10 cellular contexts compared by ENCODE assay signal in genomic region chr3:183295211-183295610, GRCh38. TPM values are rescaled to one million over a fixed set of nuclear protein-coding genes. Genes with fewer than 3 reads are reported as not detected.
DNase-seq lines count a peak whose midpoint lies in the region; ATAC-seq and TF ChIP-seq lines count a peak whose summit lies in the region.
"Had no signal": no experiment of that assay in that cellular context is flagged by ENCODE, and none has a peak within 500 bp of the region (broad histone marks: within the 10 kb centered on the region; RNA-seq: fewer than 3 reads in every experiment).

No MANE protein-coding gene starts in this region.

- no peak for TF ChIP-seq EP300 in upper lobe of left lung (IDR thresholded peaks at IDR 0.05)

- intact Hi-C loops in activated CD4-positive, alpha-beta T cell treated with anti-CD3 and anti-CD28 coated beads, Interleukin-2, amount 10 ng/mL, durations not matched to agents 24 days and 14 days (cut with micrococcal nuclease) = no loop called here
- intact Hi-C loops in left ventricle myocardium superior (cut with micrococcal nuclease) = no loop called here

- TF ChIP-seq CTCF in WTC11 (IDR thresholded peaks at IDR 0.05) = no peak
- TF ChIP-seq CTCF in upper lobe of left lung (IDR thresholded peaks at IDR 0.05) = no peak

- H3K9me3 Mint-ChIP-seq in activated CD4-positive, alpha-beta T cell treated with anti-CD3 and anti-CD28 coated beads, Interleukin-2, amount 10 ng/mL, durations not matched to agents 24 days and 14 days = no peaks in the 10 kb centered on the region
- peaks cover 3% of the 10 kb centered on the region; the same call in 1 of the 2 replicates for H3K9me3 Mint-ChIP-seq in WTC11
- no peaks in the 10 kb centered on the region for H3K9me3 Mint-ChIP-seq in stimulated activated naive CD8-positive, alpha-beta T cell treated with anti-CD3 and anti-CD28 coated beads, Interleukin-15, amount 100 ng/mL, for 72 hours

- no peak for TF ChIP-seq POLR2A in upper lobe of left lung (IDR thresholded peaks at IDR 0.05)

- ATAC-seq in WTC11 = no peak
- peak; percentile 82 for ATAC-seq in left ventricle myocardium superior
- ATAC-seq in upper lobe of left lung (ENCODE audit: low FRiP score in 2 of 2) = peak; percentile 32 to 51
- ATAC-seq in stimulated activated naive CD8-positive, alpha-beta T cell treated with anti-CD3 and anti-CD28 coated beads, Interleukin-15, amount 100 ng/mL, for 72 hours = no peak

- no peaks in the 10 kb centered on the region for H3K27me3 ChIP-seq in upper lobe of left lung
- H3K27me3 ChIP-seq: SJCRH30 had no signal

- WGBS in upper lobe of left lung, 2 donors = 25 to 30% methylated on average over 3 of the region's 3 CpGs

- POLR2A ChIA-PET in WTC11 (lab: Charles Lee) = no interaction called here

- peak overlapping the region; percentile 24 for H3K27ac Mint-ChIP-seq in activated CD4-positive, alpha-beta T cell treated with anti-CD3 and anti-CD28 coated beads, Interleukin-2, amount 10 ng/mL, durations not matched to agents 24 days and 14 days
- no peak overlapping the region for H3K27ac Mint-ChIP-seq in WTC11
- peak overlapping the region in 1 of 2 donors; percentile 55 for H3K27ac Mint-ChIP-seq in stimulated activated naive CD8-positive, alpha-beta T cell treated with anti-CD3 and anti-CD28 coated beads, Interleukin-15, amount 100 ng/mL, for 72 hours

- no peaks in the 10 kb centered on the region for H3K36me3 ChIP-seq in upper lobe of left lung
- H3K36me3 ChIP-seq: SJCRH30 had no signal

- no peak for DNase-seq in activated CD4-positive, alpha-beta T cell treated with anti-CD3 and anti-CD28 coated beads, Interleukin-2, amount 10 ng/mL, durations not matched to agents 24 days and 14 days
- DNase-seq in activated CD4-positive, alpha-beta T cell treated with anti-CD3 and anti-CD28 coated beads for 1 hour = no peak
- DNase-seq in WTC11 (ENCODE audit: low spot score) = no peak
- no peak for DNase-seq in left ventricle myocardium superior
- DNase-seq in upper lobe of left lung = peak in 1 of 2 donors; percentile 70
- DNase-seq in stimulated activated naive CD8-positive, alpha-beta T cell treated with anti-CD3 and anti-CD28 coated beads, Interleukin-15, amount 100 ng/mL, for 72 hours = no peak
- DNase-seq in occipital lobe (lab: John Stamatoyannopoulos, UW) = no peak
- no peak for DNase-seq in epidermal melanocyte (ENCODE audit: insufficient read length, low spot score)
- DNase-seq: midbrain, SJCRH30 had no signal

- peaks cover 10% of the 10 kb centered on the region for H3K36me3 Mint-ChIP-seq in activated CD4-positive, alpha-beta T cell treated with anti-CD3 and anti-CD28 coated beads, Interleukin-2, amount 10 ng/mL, durations not matched to agents 24 days and 14 days (ENCODE audit: low read depth)
- peaks cover 18% of the 10 kb centered on the region for H3K36me3 Mint-ChIP-seq in WTC11

- peaks cover 10 to 20% (median 15%) of the 10 kb centered on the region in 4 donors for H3K4me1 ChIP-seq in upper lobe of left lung

- no peaks in the 10 kb centered on the region for H3K27me3 Mint-ChIP-seq in activated CD4-positive, alpha-beta T cell treated with anti-CD3 and anti-CD28 coated beads, Interleukin-2, amount 10 ng/mL, durations not matched to agents 24 days and 14 days
- H3K27me3 Mint-ChIP-seq in WTC11 (ENCODE audit: low read depth) = no peaks in the 10 kb centered on the region
- H3K27me3 Mint-ChIP-seq in stimulated activated naive CD8-positive, alpha-beta T cell treated with anti-CD3 and anti-CD28 coated beads, Interleukin-15, amount 100 ng/mL, for 72 hours = no peaks in the 10 kb centered on the region

- CTCF ChIA-PET in WTC11 (lab: Charles Lee) = no interaction called here

- H3K4me3 Mint-ChIP-seq in activated CD4-positive, alpha-beta T cell treated with anti-CD3 and anti-CD28 coated beads, Interleukin-2, amount 10 ng/mL, durations not matched to agents 24 days and 14 days = no peak overlapping the region
- H3K4me3 Mint-ChIP-seq in WTC11 = no peak overlapping the region
- no peak overlapping the region for H3K4me3 Mint-ChIP-seq in stimulated activated naive CD8-positive, alpha-beta T cell treated with anti-CD3 and anti-CD28 coated beads, Interleukin-15, amount 100 ng/mL, for 72 hours

- H3K9me3 ChIP-seq in upper lobe of left lung = no peaks in the 10 kb centered on the region
- H3K9me3 ChIP-seq: SJCRH30 had no signal

- peaks cover 1% of the 10 kb centered on the region for H3K4me1 Mint-ChIP-seq in activated CD4-positive, alpha-beta T cell treated with anti-CD3 and anti-CD28 coated beads, Interleukin-2, amount 10 ng/mL, durations not matched to agents 24 days and 14 days
- peaks cover 17% of the 10 kb centered on the region for H3K4me1 Mint-ChIP-seq in WTC11
- no peaks in the 10 kb centered on the region for H3K4me1 Mint-ChIP-seq in stimulated activated naive CD8-positive, alpha-beta T cell treated with anti-CD3 and anti-CD28 coated beads, Interleukin-15, amount 100 ng/mL, for 72 hours

- H3K27ac ChIP-seq in upper lobe of left lung = peak overlapping the region in 2 of 4 donors; percentile 56 to 57
- H3K27ac ChIP-seq: SJCRH30 had no signal

- no peak overlapping the region for H3K4me3 ChIP-seq in upper lobe of left lung
- H3K4me3 ChIP-seq: SJCRH30 had no signal

TF ChIP-seq in WTC11, 78 proteins besides CTCF, POLR2A, EP300 and RAD21:
- TF ChIP-seq GABPB1 (CRISPR knock-in tag; IDR thresholded peaks at IDR 0.05) = peak; percentile 92
- TF ChIP-seq CREM (CRISPR knock-in tag; IDR thresholded peaks at IDR 0.05) = no peak
- TF ChIP-seq NR2C2 (CRISPR knock-in tag; IDR thresholded peaks at IDR 0.05) = no peak
- TF ChIP-seq ERG (CRISPR knock-in tag; IDR thresholded peaks at IDR 0.05) = no peak
- no peak for TF ChIP-seq TP53 (CRISPR knock-in tag; IDR thresholded peaks at IDR 0.05)

RNA-seq across cellular contexts. Expression of gene B3GNT5, which starts 42.2 kb away (rescaled TPM):
- total RNA-seq in activated CD4-positive, alpha-beta T cell treated with anti-CD3 and anti-CD28 coated beads, Interleukin-2, amount 10 ng/mL, durations not matched to agents 24 days and 14 days = 25.0 and 27.9 TPM in 2 replicates
- total RNA-seq in WTC11 (2021) = 6.8 to 7.7 TPM (median 7.3 TPM) in 3 replicates
- total RNA-seq in left ventricle myocardium superior = 2.1 TPM
- total RNA-seq in upper lobe of left lung = 10 to 100 TPM; 15.7 to 44.5 (median 28.3) TPM
- total RNA-seq in occipital lobe = 24.0 TPM

Comparison
In these comparisons a context has a peak if more than half of its experiments do, and no peak if none do; other contexts are left out.
1. ATAC-seq: peak in left ventricle myocardium superior (single experiment) and upper lobe of left lung (2 of 2); none in WTC11 (single experiment) and stimulated activated naive CD8-positive, alpha-beta T cell treated with anti-CD3 and anti-CD28 coated beads, Interleukin-15, amount 100 ng/mL, for 72 hours (single experiment).